ENCODE assay signal across 13 cellular contexts in genomic region chr1:62068978-62069377, GRCh38.
DNase-seq lines count a peak whose midpoint lies in the region; ATAC-seq and TF ChIP-seq lines count a peak whose summit lies in the region.
"Had no signal": no experiment of that assay in that cellular context is flagged by ENCODE, and none has a peak within 500 bp of the region (broad histone marks: within the 10 kb centered on the region; RNA-seq: fewer than 3 reads in every experiment).

No MANE protein-coding gene starts in this region.

- H3K4me1 ChIP-seq in right cardiac atrium (ENCODE audit: control insufficient read depth, insufficient read depth, low read length) (peaks cover 12% of the 10 kb centered on the region), gastrocnemius medialis (peaks cover 43 to 45% of the 10 kb centered on the region in 2 donors)

- H3K4me3 ChIP-seq in cardiac fibroblast (replicated peaks in 1 of 2; ENCODE audit: low read depth in 2 of 2, low read length in 2 of 2) (no peak overlapping the region), right cardiac atrium (ENCODE audit: low read length) (no peak overlapping the region), gastrocnemius medialis (peak overlapping the region; percentile 5 to 23 (median 12))

- no peak for TF ChIP-seq CTCF in cardiac fibroblast (IDR thresholded peaks at IDR 0.05; ENCODE audit: low read depth, low read length)
- TF ChIP-seq CTCF in gastrocnemius medialis (IDR thresholded peaks at IDR 0.05 in 4 of 5, conservative IDR thresholded peaks at IDR 0.05 in 1 of 5) = no peak

- intact Hi-C loops in right cardiac atrium (cut with DNase I) (loop anchor here in 1 of 4 donors (5.0 kb wide), 1 partner anchor 117 kb away; no protein-coding TSS in a partner anchor), gastrocnemius medialis (cut with DNase I; ENCODE audit: low total_unique reads) (loop anchor here (5.0 to 10.0 kb wide), 2 partner anchors 97 to 344 kb away; partner anchors contain the start of gene TM2D1)

- in situ Hi-C loops in gastrocnemius medialis (cut with MboI; ENCODE audit: low sequenced_read_pairs in 4 of 4) = no loop called here

- ATAC-seq in right cardiac atrium (peak; percentile 87 to 91), gastrocnemius medialis (peak; percentile 97 to 99), HG03442 (IDR thresholded peaks at IDR 0.05; ENCODE audit: unreplicated experiment) (no peak)
- ATAC-seq: left colon had no signal

- peak in 1 of 2 donors; percentile 62 for TF ChIP-seq POLR2A in gastrocnemius medialis (IDR thresholded peaks at IDR 0.05)

- 23% methylated on average over 5 of the region's 5 CpGs for WGBS in right cardiac atrium

- no peaks in the 10 kb centered on the region for H3K9me3 ChIP-seq in right cardiac atrium (ENCODE audit: control insufficient read depth, low read length)
- H3K9me3 ChIP-seq in gastrocnemius medialis = no peaks in the 10 kb centered on the region
- H3K9me3 ChIP-seq: neutrophil had no signal

- H3K27me3 ChIP-seq in right cardiac atrium (ENCODE audit: control insufficient read depth, insufficient read depth) (no peaks in the 10 kb centered on the region), gastrocnemius medialis (no peaks in the 10 kb centered on the region)
- H3K27me3 ChIP-seq: neutrophil had no signal

- DNase-seq in NCI-H1417 treated with DMSO at 0.1 percent for 48 hours (lab: John Stamatoyannopoulos, UW) (peak; percentile 80), cardiac fibroblast (ENCODE audit: low read depth in 2 of 2) (peak; percentile 18 to 28), right cardiac atrium (no peak), gastrocnemius medialis (peak; percentile 27 to 32), dedifferentiated amniotic fluid mesenchymal stem cell (ENCODE audit: extremely low spot score) (no peak), Kasumi-1 (lab: John Stamatoyannopoulos, UW) (no peak), GOT3 (lab: John Stamatoyannopoulos, UW) (no peak)
- DNase-seq: activated CD4-positive, alpha-beta memory T cell treated with anti-CD3 and anti-CD28 coated beads, Interleukin-2, amount 10 ng/mL, durations not matched to agents 7 days and 5 days; activated gamma-delta T cell; cortex of kidney; left colon had no signal

- H3K36me3 ChIP-seq in gastrocnemius medialis = no peaks in the 10 kb centered on the region
- H3K36me3 ChIP-seq: neutrophil had no signal

- peak overlapping the region; percentile 90 for H3K27ac ChIP-seq in right cardiac atrium (ENCODE audit: low read length)
- H3K27ac ChIP-seq in gastrocnemius medialis = peak overlapping the region; percentile 87 to 96 (median 92)
- H3K27ac ChIP-seq: neutrophil had no signal

Comparison
In these comparisons a context has a peak if more than half of its experiments do, and no peak if none do; other contexts are left out.
1. DNase-seq: peak in NCI-H1417 treated with DMSO at 0.1 percent for 48 hours (single experiment), cardiac fibroblast (2 of 2) and gastrocnemius medialis (2 of 2); none in right cardiac atrium (0 of 3), dedifferentiated amniotic fluid mesenchymal stem cell (single experiment), Kasumi-1 (0 of 2) and GOT3 (single experiment).
2. H3K4me3 ChIP-seq: peak in gastrocnemius medialis (4 of 4); none in cardiac fibroblast (0 of 2) and right cardiac atrium (single experiment).